6 cellular contexts compared by ENCODE assay signal in the genomic region with DNA sequence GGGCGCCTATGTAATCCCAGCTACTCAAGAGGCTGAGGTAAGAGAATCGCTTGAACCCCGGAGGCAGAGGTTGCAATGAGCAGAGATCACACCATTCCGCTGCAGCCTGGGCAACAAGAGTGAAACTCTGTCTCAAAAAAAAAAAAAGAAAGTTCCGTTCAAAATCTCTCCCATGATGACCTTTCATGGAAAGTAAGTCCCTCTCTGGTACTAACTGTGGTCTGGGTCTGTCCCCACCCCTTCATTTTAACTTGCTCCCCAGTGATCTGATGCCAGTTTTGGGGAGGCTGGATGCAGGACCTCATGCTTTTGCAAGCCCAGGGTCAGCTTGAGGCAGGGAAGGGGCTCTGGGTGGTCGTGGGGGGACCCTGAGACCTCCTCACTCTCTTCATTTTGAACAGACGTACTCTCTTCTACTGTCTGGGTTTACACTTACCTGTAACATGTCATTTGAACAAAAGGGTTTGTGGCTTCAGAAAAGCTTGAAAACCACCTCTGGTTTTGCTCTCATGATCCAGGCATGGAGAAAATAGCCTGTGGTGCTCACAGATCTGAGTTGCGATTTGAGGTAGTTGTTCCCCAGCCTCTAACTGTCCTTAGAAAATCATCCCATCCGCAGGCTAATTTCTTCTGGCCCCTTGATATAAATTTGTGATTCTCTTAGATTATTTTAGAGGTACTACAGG. TPM values are rescaled to one million over a fixed set of nuclear protein-coding genes. Genes with fewer than 3 reads are reported as not detected.
"Had no signal": no experiment of that assay in that cellular context is flagged by ENCODE, and none has a peak within 500 bp of the region (broad histone marks: within the 10 kb centered on the region; RNA-seq: fewer than 3 reads in every experiment).

No MANE protein-coding gene starts in this region.

RNA-seq across cellular contexts. Expression of a gene that starts 19.0 kb away (rescaled TPM):
- total RNA-seq: activated CD4-positive, alpha-beta memory T cell treated with anti-CD3 and anti-CD28 coated beads, Interleukin-2, amount 10 ng/mL, durations not matched to agents 7 days and 5 days; chondrocyte; K562; PC-3; Right ventricle myocardium inferior; SK-MEL-5 had no signal

RNA-seq across cellular contexts. Expression of a gene that starts 37.9 kb away (rescaled TPM):
- total RNA-seq: K562, SK-MEL-5 had no signal
